In the genomic region with DNA sequence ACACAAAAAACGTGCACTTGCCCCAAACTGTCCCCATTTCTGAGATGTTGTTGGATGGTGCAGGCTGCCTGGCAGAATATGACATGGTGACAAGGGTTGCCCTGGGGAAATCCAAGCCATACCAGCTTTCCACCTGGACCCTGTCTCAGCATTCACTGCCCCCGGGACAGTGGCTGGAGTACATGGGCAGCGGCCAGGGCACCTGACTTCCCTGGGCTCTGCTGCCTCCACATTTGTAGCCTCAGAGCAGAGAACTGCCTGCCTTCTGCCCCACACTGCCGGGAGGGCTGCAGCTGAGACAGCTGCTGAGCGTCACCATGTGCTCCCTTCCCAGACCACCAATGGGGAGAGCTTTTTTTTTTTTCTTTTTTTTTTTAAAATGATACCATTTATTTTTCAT, we compare ENCODE assay signal across 19 cellular contexts.
DNase-seq lines count a peak whose midpoint lies in the region; ATAC-seq, FAIRE-seq and TF ChIP-seq lines count a peak whose summit lies in the region.
"Had no signal": no experiment of that assay in that cellular context is flagged by ENCODE, and none has a peak within 500 bp of the region (broad histone marks: within the 10 kb centered on the region; RNA-seq: fewer than 3 reads in every experiment).

No MANE protein-coding gene starts in this region.

- H3K18ac ChIP-seq in neuronal stem cell (ENCODE audit: low read length): no peak overlapping the region

- H3K4me1 ChIP-seq in heart right ventricle (peaks cover 0 to 57% (median 30%) of the 10 kb centered on the region in 9 donors), neuronal stem cell (ENCODE audit: control insufficient read depth in 2 of 2, insufficient read depth in 1 of 2, low read depth in 1 of 2, low read length in 2 of 2) (peaks cover 0 to 2% of the 10 kb centered on the region in 2 donors), skeletal muscle tissue (ENCODE audit: control insufficient read depth in 3 of 3, insufficient read depth in 3 of 3, low read length in 3 of 3) (peaks cover 5 to 16% (median 6%) of the 10 kb centered on the region in 3 donors)
- H3K4me1 ChIP-seq: HAP-1 had no signal

- no peak overlapping the region for H3K4ac ChIP-seq in neuronal stem cell (ENCODE audit: low read length)

- H2AFZ ChIP-seq in neuronal stem cell (ENCODE audit: low read length): no peak overlapping the region

- peak overlapping the region; percentile 69 for H2BK15ac ChIP-seq in neuronal stem cell (ENCODE audit: low read length)

- ATAC-seq in heart right ventricle (no peak), GM21526 (IDR thresholded peaks at IDR 0.05; ENCODE audit: low FRiP score, unreplicated experiment) (no peak)

- peak overlapping the region; percentile 17 for H3K23ac ChIP-seq in neuronal stem cell (ENCODE audit: low read depth, low read length, poor library complexity)

- H2BK5ac ChIP-seq in neuronal stem cell (ENCODE audit: low read length): no peak overlapping the region

- peak; percentile 33 for FAIRE-seq in HTR-8/SVneo (lab: Jason Lieb, UNC)
- FAIRE-seq: G401.6, GM12891 had no signal

- no peak overlapping the region for H4K91ac ChIP-seq in neuronal stem cell (ENCODE audit: low read depth, low read length, poor library complexity)

- DNase-seq in heart right ventricle (no peak), cardiac septum (ENCODE audit: low spot score) (no peak), HTR-8/SVneo (ENCODE audit: insufficient read length, low spot score) (no peak), neuronal stem cell (ENCODE audit: low spot score) (no peak), DMS 273 treated with DMSO at 0.1 percent for 48 hours (lab: John Stamatoyannopoulos, UW) (no peak)
- DNase-seq: ACHN; CD4-positive, CD25-positive, alpha-beta regulatory T cell; DMS153; DMS79 treated with DMSO at 0.1 percent for 48 hours; EL; GOT3; HFFc6 had no signal

- no peak overlapping the region for H3K4me2 ChIP-seq in neuronal stem cell (ENCODE audit: insufficient read depth, low read length, poor library complexity, severe bottlenecking)

- no peaks in the 10 kb centered on the region for H3K36me3 ChIP-seq in heart right ventricle
- H3K36me3 ChIP-seq in neuronal stem cell (replicated peaks in 1 of 2; ENCODE audit: control insufficient read depth in 2 of 2, insufficient read depth in 2 of 2, low read length in 2 of 2): no peaks in the 10 kb centered on the region
- no peaks in the 10 kb centered on the region for H3K36me3 ChIP-seq in skeletal muscle tissue (ENCODE audit: control insufficient read depth in 3 of 3, insufficient read depth in 3 of 3, low read length in 3 of 3)
- H3K36me3 ChIP-seq: BLaER1 treated with 17β-estradiol and CSF1 and Interleukin-3, amounts not matched to agents 10 nM and 100 nM; HAP-1 had no signal

- H3K4me3 ChIP-seq in heart right ventricle (no peak overlapping the region), neuronal stem cell (ENCODE audit: low read length in 2 of 2) (no peak overlapping the region), skeletal muscle tissue (ENCODE audit: low read length in 3 of 3) (no peak overlapping the region)
- H3K4me3 ChIP-seq: BLaER1 treated with 17β-estradiol and CSF1 and Interleukin-3, amounts not matched to agents 10 nM and 100 nM; HAP-1 had no signal

- H3K79me1 ChIP-seq in neuronal stem cell (ENCODE audit: low read depth, low read length): no peaks in the 10 kb centered on the region

- TF ChIP-seq CTCF in heart right ventricle (IDR thresholded peaks at IDR 0.05): no peak

- H2BK12ac ChIP-seq in neuronal stem cell (ENCODE audit: low read length): no peak overlapping the region

- H3K9me3 ChIP-seq in heart right ventricle (no peaks in the 10 kb centered on the region), neuronal stem cell (replicated peaks in 1 of 2; ENCODE audit: control insufficient read depth in 2 of 2, insufficient read depth in 1 of 2, low read depth in 1 of 2, low read length in 2 of 2) (peaks cover 0 to 4% of the 10 kb centered on the region in 2 donors), skeletal muscle tissue (ENCODE audit: control insufficient read depth in 3 of 3, low read length in 3 of 3) (no peaks in the 10 kb centered on the region)
- H3K9me3 ChIP-seq: BLaER1 treated with 17β-estradiol and CSF1 and Interleukin-3, amounts not matched to agents 10 nM and 100 nM; HAP-1 had no signal

- H3K27me3 ChIP-seq in heart right ventricle (no peaks in the 10 kb centered on the region), neuronal stem cell (ENCODE audit: control insufficient read depth in 3 of 3, insufficient read depth in 3 of 3, low read depth in 1 of 3, low read length in 3 of 3) (no peaks in the 10 kb centered on the region), skeletal muscle tissue (ENCODE audit: control insufficient read depth in 3 of 3, insufficient read depth in 3 of 3, low read length in 3 of 3) (no peaks in the 10 kb centered on the region)
- H3K27me3 ChIP-seq: BLaER1 treated with 17β-estradiol and CSF1 and Interleukin-3, amounts not matched to agents 10 nM and 100 nM had no signal

- WGBS in heart right ventricle, 2 donors: 69 to 80% methylated on average over 5 of the region's 5 CpGs
- WGBS in neuronal stem cell (ENCODE audit: extremely low coverage in 2 of 2, insufficient read length in 2 of 2, insufficient replicate concordance in 1 of 2), 2 donors: no CpG with 5 or more reads among the region's 5 CpGs

- H3K27ac ChIP-seq in heart right ventricle: peak overlapping the region; percentile 13 to 86 (median 59)
- H3K27ac ChIP-seq in neuronal stem cell (replicated peaks; ENCODE audit: low read length): no peak overlapping the region
- H3K27ac ChIP-seq in skeletal muscle tissue (ENCODE audit: low read depth, low read length): peak overlapping the region; percentile 40
- H3K27ac ChIP-seq: BLaER1 treated with 17β-estradiol and CSF1 and Interleukin-3, amounts not matched to agents 10 nM and 100 nM; HL-60 had no signal

- no peak overlapping the region for H2BK120ac ChIP-seq in neuronal stem cell (ENCODE audit: low read depth, low read length)

- H4K8ac ChIP-seq in neuronal stem cell (ENCODE audit: low read depth, low read length): no peak overlapping the region

- no peak overlapping the region for H2AK5ac ChIP-seq in neuronal stem cell (ENCODE audit: low read depth, low read length)

- H3K9ac ChIP-seq in neuronal stem cell (ENCODE audit: low read depth, low read length, poor library complexity) (no peak overlapping the region), skeletal muscle tissue (ENCODE audit: low read depth in 1 of 3, low read length in 3 of 3) (no peak overlapping the region)
- H3K9ac ChIP-seq: BLaER1 treated with 17β-estradiol and CSF1 and Interleukin-3, amounts not matched to agents 10 nM and 100 nM had no signal

- intact Hi-C loops in heart right ventricle (cut with DNase I) (loop anchor here in 1 of 10 donors (5.0 kb wide), 1 partner anchor 179 kb away; no protein-coding TSS in a partner anchor), cardiac septum (cut with DNase I) (no loop called here)

- no peak overlapping the region for H3K14ac ChIP-seq in neuronal stem cell (ENCODE audit: low read length)
